15 cellular contexts compared by ENCODE assay signal in the genomic region with DNA sequence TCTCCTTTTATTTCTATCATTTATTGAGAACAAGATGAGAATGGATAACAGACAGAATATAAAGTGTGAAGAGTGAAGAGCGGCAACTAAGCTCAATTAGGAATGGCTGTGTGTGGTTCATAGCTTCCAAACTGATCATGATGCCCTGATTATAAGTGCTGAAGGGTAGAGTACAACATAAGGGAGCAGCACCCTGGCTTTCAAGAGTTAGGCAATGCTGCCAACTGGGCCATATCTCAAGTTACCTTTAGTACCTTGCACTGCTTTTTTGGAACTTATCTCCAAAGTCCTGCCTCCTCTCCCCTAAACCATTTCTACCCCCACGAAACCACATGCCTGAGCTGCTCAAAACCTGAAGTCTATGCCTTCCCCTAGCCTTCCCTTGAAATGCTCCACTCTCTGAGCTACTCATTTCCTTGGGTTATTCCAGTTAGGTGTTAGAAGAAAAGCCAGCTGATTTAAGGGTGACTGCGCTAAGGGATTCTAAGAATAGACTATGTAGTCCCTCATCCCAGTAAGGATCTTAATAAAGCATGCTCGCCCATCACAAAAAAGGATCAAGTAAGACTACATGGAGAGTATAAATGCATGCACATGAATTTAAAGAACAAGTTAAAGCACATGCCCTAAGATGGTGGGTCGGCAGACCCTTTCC. TPM values are rescaled to one million over a fixed set of nuclear protein-coding genes. Genes with fewer than 3 reads are reported as not detected.
A peak's percentile ranks its signal among the peaks of the same experiment; 100 is the strongest.
DNase-seq lines count a peak whose midpoint lies in the region; ATAC-seq and TF ChIP-seq lines count a peak whose summit lies in the region.
"Had no signal": no experiment of that assay in that cellular context is flagged by ENCODE, and none has a peak within 500 bp of the region (broad histone marks: within the 10 kb centered on the region; RNA-seq: fewer than 3 reads in every experiment).

No MANE protein-coding gene starts in this region.

- no peak for DNase-seq in activated naive CD8-positive, alpha-beta T cell treated with anti-CD3 and anti-CD28 coated beads, Interleukin-2, amount 50 U/mL, for 24 hours
- no peak for DNase-seq in WTC11 (ENCODE audit: low spot score)
- DNase-seq in nephron progenitor cell = no peak
- DNase-seq in NCI-H1694 (lab: John Stamatoyannopoulos, UW) = no peak
- no peak for DNase-seq in NCI-H69 (lab: John Stamatoyannopoulos, UW)
- DNase-seq: Kasumi-1, NCI-H1092 treated with DMSO at 0.1 percent for 48 hours, NCI-H1436 treated with DMSO at 0.1 percent for 48 hours, NCI-H1930, NCI-H2107, NCI-H524, NCI-H774, SK-N-SH had no signal

- TF ChIP-seq CTCF in WTC11 (IDR thresholded peaks at IDR 0.05) (no peak), nephron progenitor cell (IDR thresholded peaks at IDR 0.05) (no peak)

- H3K27ac Mint-ChIP-seq in activated naive CD8-positive, alpha-beta T cell = peak overlapping the region; percentile 16
- H3K27ac Mint-ChIP-seq in activated naive CD8-positive, alpha-beta T cell treated with anti-CD3 and anti-CD28 coated beads, Interleukin-2, amount 50 U/mL, for 24 hours = no peak overlapping the region
- peak overlapping the region; percentile 9; the same call in 1 of the 2 replicates for H3K27ac Mint-ChIP-seq in WTC11
- peak overlapping the region; percentile 41 for H3K27ac Mint-ChIP-seq in nephron progenitor cell

- no peaks in the 10 kb centered on the region for H3K4me1 Mint-ChIP-seq in activated naive CD8-positive, alpha-beta T cell (ENCODE audit: low read depth)
- H3K4me1 Mint-ChIP-seq in activated naive CD8-positive, alpha-beta T cell treated with anti-CD3 and anti-CD28 coated beads, Interleukin-2, amount 50 U/mL, for 24 hours = no peaks in the 10 kb centered on the region
- H3K4me1 Mint-ChIP-seq in WTC11 (no peaks in the 10 kb centered on the region), nephron progenitor cell (no peaks in the 10 kb centered on the region)

- no peaks in the 10 kb centered on the region for H3K9me3 Mint-ChIP-seq in activated naive CD8-positive, alpha-beta T cell (ENCODE audit: low read depth)
- no peaks in the 10 kb centered on the region for H3K9me3 Mint-ChIP-seq in activated naive CD8-positive, alpha-beta T cell treated with anti-CD3 and anti-CD28 coated beads, Interleukin-2, amount 50 U/mL, for 24 hours
- no peaks in the 10 kb centered on the region for H3K9me3 Mint-ChIP-seq in WTC11
- no peaks in the 10 kb centered on the region for H3K9me3 Mint-ChIP-seq in nephron progenitor cell

- POLR2A ChIA-PET in WTC11 (lab: Charles Lee) = no interaction called here

- ATAC-seq in activated naive CD8-positive, alpha-beta T cell treated with anti-CD3 and anti-CD28 coated beads, Interleukin-2, amount 50 U/mL, for 24 hours = no peak
- ATAC-seq in WTC11 = no peak
- no peak for ATAC-seq in HG02678 (IDR thresholded peaks at IDR 0.05; ENCODE audit: unreplicated experiment)

- H3K27me3 Mint-ChIP-seq in activated naive CD8-positive, alpha-beta T cell = no peaks in the 10 kb centered on the region
- no peaks in the 10 kb centered on the region for H3K27me3 Mint-ChIP-seq in activated naive CD8-positive, alpha-beta T cell treated with anti-CD3 and anti-CD28 coated beads, Interleukin-2, amount 50 U/mL, for 24 hours
- no peaks in the 10 kb centered on the region for H3K27me3 Mint-ChIP-seq in WTC11 (ENCODE audit: low read depth)
- no peaks in the 10 kb centered on the region for H3K27me3 Mint-ChIP-seq in nephron progenitor cell (ENCODE audit: low read depth, poor library complexity)

- CTCF ChIA-PET in WTC11 (lab: Charles Lee) = no interaction called here

- no peaks in the 10 kb centered on the region for H3K36me3 Mint-ChIP-seq in activated naive CD8-positive, alpha-beta T cell
- peaks cover 16% of the 10 kb centered on the region for H3K36me3 Mint-ChIP-seq in activated naive CD8-positive, alpha-beta T cell treated with anti-CD3 and anti-CD28 coated beads, Interleukin-2, amount 50 U/mL, for 24 hours (ENCODE audit: low read depth)
- peaks cover 56% of the 10 kb centered on the region for H3K36me3 Mint-ChIP-seq in WTC11
- peaks cover 47% of the 10 kb centered on the region for H3K36me3 Mint-ChIP-seq in nephron progenitor cell (ENCODE audit: low read depth)

- no peak overlapping the region for H3K4me3 Mint-ChIP-seq in activated naive CD8-positive, alpha-beta T cell
- H3K4me3 Mint-ChIP-seq in activated naive CD8-positive, alpha-beta T cell treated with anti-CD3 and anti-CD28 coated beads, Interleukin-2, amount 50 U/mL, for 24 hours = no peak overlapping the region
- H3K4me3 Mint-ChIP-seq in WTC11 (no peak overlapping the region), nephron progenitor cell (no peak overlapping the region)

TF ChIP-seq in WTC11, 78 proteins besides CTCF, POLR2A, EP300 and RAD21:
- TF ChIP-seq CBFB (CRISPR knock-in tag; IDR thresholded peaks at IDR 0.05; ENCODE audit: low read depth) (no peak), ZNF121 (CRISPR knock-in tag; IDR thresholded peaks at IDR 0.05) (no peak), CREM (CRISPR knock-in tag; IDR thresholded peaks at IDR 0.05) (no peak), ZNF396 (CRISPR knock-in tag; IDR thresholded peaks at IDR 0.05; ENCODE audit: borderline replicate concordance) (no peak), JUN (CRISPR knock-in tag; IDR thresholded peaks at IDR 0.05) (no peak), TEAD4 (CRISPR knock-in tag; IDR thresholded peaks at IDR 0.05) (no peak), NR3C1 (CRISPR knock-in tag; conservative IDR thresholded peaks at IDR 0.05; ENCODE audit: low read depth) (no peak), KAT7 (CRISPR knock-in tag; IDR thresholded peaks at IDR 0.05; ENCODE audit: borderline replicate concordance) (no peak), ZNF219 (CRISPR knock-in tag; IDR thresholded peaks at IDR 0.05; ENCODE audit: borderline replicate concordance) (no peak)
- TF ChIP-seq, protein P1, sequence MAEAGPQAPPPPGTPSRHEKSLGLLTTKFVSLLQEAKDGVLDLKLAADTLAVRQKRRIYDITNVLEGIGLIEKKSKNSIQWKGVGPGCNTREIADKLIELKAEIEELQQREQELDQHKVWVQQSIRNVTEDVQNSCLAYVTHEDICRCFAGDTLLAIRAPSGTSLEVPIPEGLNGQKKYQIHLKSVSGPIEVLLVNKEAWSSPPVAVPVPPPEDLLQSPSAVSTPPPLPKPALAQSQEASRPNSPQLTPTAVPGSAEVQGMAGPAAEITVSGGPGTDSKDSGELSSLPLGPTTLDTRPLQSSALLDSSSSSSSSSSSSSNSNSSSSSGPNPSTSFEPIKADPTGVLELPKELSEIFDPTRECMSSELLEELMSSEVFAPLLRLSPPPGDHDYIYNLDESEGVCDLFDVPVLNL (CRISPR knock-in tag; IDR thresholded peaks at IDR 0.05; ENCODE audit: borderline replicate concordance, low read depth) = no peak
- TF ChIP-seq, protein P2, sequence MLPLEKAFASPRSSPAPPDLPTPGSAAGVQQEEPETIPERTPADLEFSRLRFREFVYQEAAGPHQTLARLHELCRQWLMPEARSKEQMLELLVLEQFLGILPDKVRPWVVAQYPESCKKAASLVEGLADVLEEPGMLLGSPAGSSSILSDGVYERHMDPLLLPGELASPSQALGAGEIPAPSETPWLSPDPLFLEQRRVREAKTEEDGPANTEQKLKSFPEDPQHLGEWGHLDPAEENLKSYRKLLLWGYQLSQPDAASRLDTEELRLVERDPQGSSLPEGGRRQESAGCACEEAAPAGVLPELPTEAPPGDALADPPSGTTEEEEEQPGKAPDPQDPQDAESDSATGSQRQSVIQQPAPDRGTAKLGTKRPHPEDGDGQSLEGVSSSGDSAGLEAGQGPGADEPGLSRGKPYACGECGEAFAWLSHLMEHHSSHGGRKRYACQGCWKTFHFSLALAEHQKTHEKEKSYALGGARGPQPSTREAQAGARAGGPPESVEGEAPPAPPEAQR (CRISPR knock-in tag; IDR thresholded peaks at IDR 0.05) = no peak
- TF ChIP-seq, protein P3, sequence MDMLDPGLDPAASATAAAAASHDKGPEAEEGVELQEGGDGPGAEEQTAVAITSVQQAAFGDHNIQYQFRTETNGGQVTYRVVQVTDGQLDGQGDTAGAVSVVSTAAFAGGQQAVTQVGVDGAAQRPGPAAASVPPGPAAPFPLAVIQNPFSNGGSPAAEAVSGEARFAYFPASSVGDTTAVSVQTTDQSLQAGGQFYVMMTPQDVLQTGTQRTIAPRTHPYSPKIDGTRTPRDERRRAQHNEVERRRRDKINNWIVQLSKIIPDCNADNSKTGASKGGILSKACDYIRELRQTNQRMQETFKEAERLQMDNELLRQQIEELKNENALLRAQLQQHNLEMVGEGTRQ (CRISPR knock-in tag; IDR thresholded peaks at IDR 0.05) = no peak
- TF ChIP-seq, protein P4, sequence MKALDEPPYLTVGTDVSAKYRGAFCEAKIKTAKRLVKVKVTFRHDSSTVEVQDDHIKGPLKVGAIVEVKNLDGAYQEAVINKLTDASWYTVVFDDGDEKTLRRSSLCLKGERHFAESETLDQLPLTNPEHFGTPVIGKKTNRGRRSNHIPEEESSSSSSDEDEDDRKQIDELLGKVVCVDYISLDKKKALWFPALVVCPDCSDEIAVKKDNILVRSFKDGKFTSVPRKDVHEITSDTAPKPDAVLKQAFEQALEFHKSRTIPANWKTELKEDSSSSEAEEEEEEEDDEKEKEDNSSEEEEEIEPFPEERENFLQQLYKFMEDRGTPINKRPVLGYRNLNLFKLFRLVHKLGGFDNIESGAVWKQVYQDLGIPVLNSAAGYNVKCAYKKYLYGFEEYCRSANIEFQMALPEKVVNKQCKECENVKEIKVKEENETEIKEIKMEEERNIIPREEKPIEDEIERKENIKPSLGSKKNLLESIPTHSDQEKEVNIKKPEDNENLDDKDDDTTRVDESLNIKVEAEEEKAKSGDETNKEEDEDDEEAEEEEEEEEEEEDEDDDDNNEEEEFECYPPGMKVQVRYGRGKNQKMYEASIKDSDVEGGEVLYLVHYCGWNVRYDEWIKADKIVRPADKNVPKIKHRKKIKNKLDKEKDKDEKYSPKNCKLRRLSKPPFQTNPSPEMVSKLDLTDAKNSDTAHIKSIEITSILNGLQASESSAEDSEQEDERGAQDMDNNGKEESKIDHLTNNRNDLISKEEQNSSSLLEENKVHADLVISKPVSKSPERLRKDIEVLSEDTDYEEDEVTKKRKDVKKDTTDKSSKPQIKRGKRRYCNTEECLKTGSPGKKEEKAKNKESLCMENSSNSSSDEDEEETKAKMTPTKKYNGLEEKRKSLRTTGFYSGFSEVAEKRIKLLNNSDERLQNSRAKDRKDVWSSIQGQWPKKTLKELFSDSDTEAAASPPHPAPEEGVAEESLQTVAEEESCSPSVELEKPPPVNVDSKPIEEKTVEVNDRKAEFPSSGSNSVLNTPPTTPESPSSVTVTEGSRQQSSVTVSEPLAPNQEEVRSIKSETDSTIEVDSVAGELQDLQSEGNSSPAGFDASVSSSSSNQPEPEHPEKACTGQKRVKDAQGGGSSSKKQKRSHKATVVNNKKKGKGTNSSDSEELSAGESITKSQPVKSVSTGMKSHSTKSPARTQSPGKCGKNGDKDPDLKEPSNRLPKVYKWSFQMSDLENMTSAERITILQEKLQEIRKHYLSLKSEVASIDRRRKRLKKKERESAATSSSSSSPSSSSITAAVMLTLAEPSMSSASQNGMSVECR (CRISPR knock-in tag; IDR thresholded peaks at IDR 0.05; ENCODE audit: borderline replicate concordance) = no peak
TF ChIP-seq in WTC11: peak in this region for 0.

RNA-seq across cellular contexts. Expression of a gene that starts 29.6 kb away (rescaled TPM):
- 83.3 to 111 TPM (median 104 TPM) in 3 replicates for total RNA-seq in WTC11 (2021)

RNA-seq across cellular contexts. Expression of a gene that starts 58.4 kb away (rescaled TPM):
- 10.0 to 10.4 TPM (median 10.0 TPM) in 3 replicates for total RNA-seq in WTC11 (2021)
